ENCODE assay signal across 9 cellular contexts in genomic region chr10:8088504-8088903, GRCh38. TPM values are rescaled to one million over a fixed set of nuclear protein-coding genes. Genes with fewer than 3 reads are reported as not detected.
DNase-seq lines count a peak whose midpoint lies in the region; ATAC-seq lines count a peak whose summit lies in the region.
"Had no signal": no experiment of that assay in that cellular context is flagged by ENCODE, and none has a peak within 500 bp of the region (broad histone marks: within the 10 kb centered on the region; RNA-seq: fewer than 3 reads in every experiment).

No MANE protein-coding gene starts in this region.

- ATAC-seq in GM18511 (IDR thresholded peaks at IDR 0.05; ENCODE audit: unreplicated experiment) (peak; percentile 84), GM21447 (IDR thresholded peaks at IDR 0.05; ENCODE audit: unreplicated experiment) (peak; percentile 62), esophagus mucosa (no peak)
- ATAC-seq in effector memory CD8-positive, alpha-beta T cell (replicated peaks): peak; percentile 100

- H3K27me3 Mint-ChIP-seq in effector memory CD8-positive, alpha-beta T cell: no peaks in the 10 kb centered on the region

- peaks cover 7 to 10% of the 10 kb centered on the region in 2 donors for H3K4me1 Mint-ChIP-seq in effector memory CD8-positive, alpha-beta T cell (ENCODE audit: low read depth in 2 of 2)

- peak overlapping the region; percentile 25 to 31 for H3K4me3 Mint-ChIP-seq in effector memory CD8-positive, alpha-beta T cell

- H3K27ac Mint-ChIP-seq in effector memory CD8-positive, alpha-beta T cell: peak overlapping the region; percentile 38 to 46

- peak; percentile 63 for DNase-seq in MV-4-11 (lab: John Stamatoyannopoulos, UW)
- peak; percentile 41 to 44 (median 42) for DNase-seq in effector memory CD8-positive, alpha-beta T cell
- no peak for DNase-seq in NCI-H2081 (lab: John Stamatoyannopoulos, UW)
- no peak for DNase-seq in ureter (ENCODE audit: low spot score)
- no peak for DNase-seq in RKO (ENCODE audit: low spot score)
- DNase-seq: NCI-H1105 treated with DMSO at 0.1 percent for 48 hours had no signal

- H3K9me3 Mint-ChIP-seq in effector memory CD8-positive, alpha-beta T cell: no peaks in the 10 kb centered on the region

- peaks cover 11% of the 10 kb centered on the region for H3K36me3 Mint-ChIP-seq in effector memory CD8-positive, alpha-beta T cell (ENCODE audit: insufficient read depth)

RNA-seq across cellular contexts. Expression of gene GATA3, which starts 34.0 kb away (rescaled TPM):
- total RNA-seq in ureter: 310 TPM
- 0.76 TPM for total RNA-seq in esophagus mucosa

Comparison
In these comparisons a context has a peak if more than half of its experiments do, and no peak if none do; other contexts are left out.
1. DNase-seq: peak in MV-4-11 (single experiment) and effector memory CD8-positive, alpha-beta T cell (3 of 3); none in NCI-H2081 (0 of 2), ureter (single experiment) and RKO (single experiment).
2. RNA of gene GATA3, which starts 34.0 kb away (total RNA-seq): 310 TPM in ureter (single experiment); 0.76 TPM in esophagus mucosa (single experiment); every median in the first group is over 100 times any median in the second.